Comparison of ENCODE assay signal across 10 cellular contexts in the genomic region with DNA sequence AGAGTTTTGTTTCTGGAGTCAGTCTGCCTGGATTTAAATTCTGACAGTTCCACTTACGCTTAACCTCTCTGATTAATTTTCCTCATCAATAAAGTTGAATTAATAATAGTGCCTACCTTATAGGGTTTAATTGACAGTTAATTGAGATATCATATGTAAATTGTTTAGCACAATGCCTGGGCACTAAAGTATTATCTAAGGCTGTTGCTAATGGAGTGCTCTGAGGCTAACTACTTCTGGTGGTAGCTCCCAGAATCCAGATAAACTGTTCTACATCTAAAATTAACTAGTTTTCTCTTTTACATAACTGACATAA. TPM values are rescaled to one million over a fixed set of nuclear protein-coding genes. Genes with fewer than 3 reads are reported as not detected.
DNase-seq lines count a peak whose midpoint lies in the region; ATAC-seq and TF ChIP-seq lines count a peak whose summit lies in the region.
"Had no signal": no experiment of that assay in that cellular context is flagged by ENCODE, and none has a peak within 500 bp of the region (broad histone marks: within the 10 kb centered on the region; RNA-seq: fewer than 3 reads in every experiment).

No MANE protein-coding gene starts in this region.

- TF ChIP-seq CTCF in esophagus squamous epithelium (IDR thresholded peaks at IDR 0.05) (no peak), smooth muscle cell (IDR thresholded peaks at IDR 0.05; ENCODE audit: borderline replicate concordance, insufficient read depth, poor library complexity, severe bottlenecking) (no peak), OCI-LY7 (conservative IDR thresholded peaks at IDR 0.05; ENCODE audit: low read length) (no peak)

- H3K4me2 ChIP-seq in smooth muscle cell (peak overlapping the region; percentile 76), OCI-LY7 (ENCODE audit: low read length) (no peak overlapping the region)

- peak; percentile 5 for ATAC-seq in GM21825 (IDR thresholded peaks at IDR 0.05; ENCODE audit: unreplicated experiment)
- ATAC-seq in T-cell (replicated peaks in 1 of 4) = peak in 1 of 4 experiments; percentile 25
- ATAC-seq in esophagus mucosa = no peak

- H4K20me1 ChIP-seq in smooth muscle cell (ENCODE audit: low read depth) (peaks cover 6% of the 10 kb centered on the region), OCI-LY7 (ENCODE audit: insufficient read depth, low read length) (no peaks in the 10 kb centered on the region)

- H2AFZ ChIP-seq in smooth muscle cell (ENCODE audit: low read depth) (no peak overlapping the region), OCI-LY7 (ENCODE audit: low read length) (no peak overlapping the region)

- no TSS peak for BruUV-seq in OCI-LY7 (replicated peaks; lab: Mats Ljungman, UMichigan)

- H3K4me1 ChIP-seq in esophagus squamous epithelium = peaks cover 5 to 52% (median 25%) of the 10 kb centered on the region in 3 donors
- H3K4me1 ChIP-seq in smooth muscle cell (ENCODE audit: low read depth) = peaks cover 40% of the 10 kb centered on the region
- H3K4me1 ChIP-seq in OCI-LY7 (ENCODE audit: insufficient read depth, low read length, poor library complexity, severe bottlenecking) = no peaks in the 10 kb centered on the region

- H3K4me1 Mint-ChIP-seq in T-cell = peaks cover 48 to 67% (median 60%) of the 10 kb centered on the region in 3 donors

- WGBS in esophagus squamous epithelium, 2 donors = 24 to 42% methylated on average over 1 of the region's 1 CpG
- WGBS in smooth muscle cell (ENCODE audit: low lambda C conversion rate) = 7% methylated on average over 1 of the region's 1 CpG

- H3K4me3 Mint-ChIP-seq in T-cell = peak overlapping the region; percentile 52 to 66 (median 60)

- peak overlapping the region; percentile 79 to 80 for H3K27ac Mint-ChIP-seq in T-cell

- peaks cover 6% of the 10 kb centered on the region for H3F3A ChIP-seq in smooth muscle cell (ENCODE audit: low read depth)

- peaks cover 9 to 19% (median 15%) of the 10 kb centered on the region in 3 donors for H3K9me3 Mint-ChIP-seq in T-cell

- H3K4me3 ChIP-seq in esophagus squamous epithelium = peak overlapping the region in 3 of 4 donors; percentile 6 to 45 (median 7)
- peak overlapping the region; percentile 34 for H3K4me3 ChIP-seq in smooth muscle cell
- H3K4me3 ChIP-seq in OCI-LY7 (ENCODE audit: low read depth, low read length, poor library complexity, severe bottlenecking) = no peak overlapping the region

- no peak for TF ChIP-seq POLR2A in esophagus squamous epithelium (IDR thresholded peaks at IDR 0.05)

- H3K36me3 Mint-ChIP-seq in T-cell = peaks cover 30% of the 10 kb centered on the region

- no peaks in the 10 kb centered on the region for H3K9me2 ChIP-seq in OCI-LY7 (ENCODE audit: insufficient read depth, low read length)

- no peaks in the 10 kb centered on the region for H3K27me3 Mint-ChIP-seq in T-cell

- H3K9me3 ChIP-seq in esophagus squamous epithelium (peaks cover 0 to 33% (median 6%) of the 10 kb centered on the region in 3 donors), smooth muscle cell (replicated peaks; ENCODE audit: low read depth) (peaks cover 13% of the 10 kb centered on the region), OCI-LY7 (ENCODE audit: low read length) (peaks cover 44% of the 10 kb centered on the region)

- POLR2A ChIA-PET in T-cell (lab: Charles Lee) = interaction anchor here in 1 of 2 donors (0.6 kb wide), 1 partner anchor 13 kb away, joined by 14 read pairs; no protein-coding TSS in a partner anchor
- POLR2A ChIA-PET in OCI-LY7 (lab: Charles Lee) = interaction anchor here (0.5 kb wide), 1 partner anchor 523 kb away, joined by 4 read pairs; no protein-coding TSS in a partner anchor

- H3K27ac ChIP-seq in esophagus squamous epithelium (peak overlapping the region in 3 of 4 donors; percentile 53 to 69 (median 63)), smooth muscle cell (ENCODE audit: low read depth) (peak overlapping the region; percentile 85), OCI-LY7 (ENCODE audit: low read depth, low read length, poor library complexity, severe bottlenecking) (no peak overlapping the region)

- peaks cover 68% of the 10 kb centered on the region for H3K79me2 ChIP-seq in smooth muscle cell (ENCODE audit: low read depth)
- H3K79me2 ChIP-seq in OCI-LY7 (ENCODE audit: insufficient read depth, low read depth, low read length) = peaks cover 98% of the 10 kb centered on the region

- CTCF ChIA-PET in T-cell (lab: Charles Lee) = no interaction called here
- CTCF ChIA-PET in OCI-LY7 (lab: Charles Lee; ENCODE audit: unreplicated experiment) = no interaction called here

- intact Hi-C loops in esophagus squamous epithelium (cut with DNase I) = no loop called here
- intact Hi-C loops in OCI-LY7 (cut with micrococcal nuclease; ENCODE audit: unreplicated experiment) = no loop called here

- peak overlapping the region; percentile 52 for H3K9ac ChIP-seq in smooth muscle cell (ENCODE audit: low read depth)

- H3K36me3 ChIP-seq in esophagus squamous epithelium = peaks cover 0 to 30% (median 6%) of the 10 kb centered on the region in 3 donors
- H3K36me3 ChIP-seq in smooth muscle cell (ENCODE audit: low read depth) = peaks cover 17% of the 10 kb centered on the region
- H3K36me3 ChIP-seq in OCI-LY7 (ENCODE audit: insufficient read depth, low read length) = peaks cover 49% of the 10 kb centered on the region

- no peak for DNase-seq in T-cell
- no peak for DNase-seq in esophagus squamous epithelium (lab: John Stamatoyannopoulos, UW)
- no peak for DNase-seq in smooth muscle cell (lab: John Stamatoyannopoulos, UW; ENCODE audit: unreplicated experiment)
- DNase-seq in central memory CD4-positive, alpha-beta T cell = no peak
- DNase-seq in OCI-LY7 (ENCODE audit: low spot score) = no peak
- DNase-seq: activated CD4-positive, alpha-beta T cell treated with anti-CD3 and anti-CD28 coated beads for 4 hours; mesendoderm; NCI-H748 treated with DMSO at 0.1 percent for 48 hours had no signal

- H3K27me3 ChIP-seq in esophagus squamous epithelium (no peaks in the 10 kb centered on the region), smooth muscle cell (ENCODE audit: low read depth) (no peaks in the 10 kb centered on the region)

RNA-seq across cellular contexts. Expression of gene FOXN2, which starts 29.9 kb away (rescaled TPM):
- total RNA-seq in T-cell (10 to 100 TPM; 43.4 to 54.8 (median 49.7) TPM), esophagus squamous epithelium (10 to 100 TPM in 3 of 4 donors, 1 to 10 TPM in 1; 8.2 to 23.1 (median 17.7) TPM), smooth muscle cell (21.9 and 29.1 TPM in 2 replicates), OCI-LY7 (2022) (26.4 and 28.4 TPM in 2 replicates), esophagus mucosa (10.8 TPM)
- 5.3 and 6.0 TPM in 2 replicates for polyA plus RNA-seq in smooth muscle cell
- 24.6 and 29.9 TPM in 2 replicates for total RNA-seq in OCI-LY7 (2014; rRNA removed; shearing (Covaris generic))
